1 cellular context compared by ENCODE assay signal in the genomic region with DNA sequence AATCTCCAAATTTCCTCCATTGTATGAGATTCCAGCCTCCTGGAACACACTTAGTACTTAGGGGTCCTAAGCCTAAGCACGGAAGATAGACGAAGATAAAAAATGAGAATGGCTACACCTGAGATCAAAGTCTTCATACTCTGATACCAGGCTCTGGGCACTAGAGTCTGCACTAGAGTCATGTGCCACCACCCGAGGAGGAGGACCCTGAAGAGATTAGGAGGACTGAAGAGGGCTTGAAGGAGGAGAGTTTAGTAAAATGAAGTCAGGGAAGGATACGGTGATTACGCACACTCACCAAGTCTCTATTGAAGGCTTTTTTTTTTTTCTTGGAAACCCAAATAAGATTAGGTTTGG.
A peak's percentile ranks its signal among the peaks of the same experiment; 100 is the strongest.
TF ChIP-seq lines count a peak whose summit lies in the region.

No MANE protein-coding gene starts in this region.

TF ChIP-seq in HEK293, 187 proteins besides CTCF, POLR2A, EP300 and RAD21 (continued from another document):
- TF ChIP-seq, protein P1, sequence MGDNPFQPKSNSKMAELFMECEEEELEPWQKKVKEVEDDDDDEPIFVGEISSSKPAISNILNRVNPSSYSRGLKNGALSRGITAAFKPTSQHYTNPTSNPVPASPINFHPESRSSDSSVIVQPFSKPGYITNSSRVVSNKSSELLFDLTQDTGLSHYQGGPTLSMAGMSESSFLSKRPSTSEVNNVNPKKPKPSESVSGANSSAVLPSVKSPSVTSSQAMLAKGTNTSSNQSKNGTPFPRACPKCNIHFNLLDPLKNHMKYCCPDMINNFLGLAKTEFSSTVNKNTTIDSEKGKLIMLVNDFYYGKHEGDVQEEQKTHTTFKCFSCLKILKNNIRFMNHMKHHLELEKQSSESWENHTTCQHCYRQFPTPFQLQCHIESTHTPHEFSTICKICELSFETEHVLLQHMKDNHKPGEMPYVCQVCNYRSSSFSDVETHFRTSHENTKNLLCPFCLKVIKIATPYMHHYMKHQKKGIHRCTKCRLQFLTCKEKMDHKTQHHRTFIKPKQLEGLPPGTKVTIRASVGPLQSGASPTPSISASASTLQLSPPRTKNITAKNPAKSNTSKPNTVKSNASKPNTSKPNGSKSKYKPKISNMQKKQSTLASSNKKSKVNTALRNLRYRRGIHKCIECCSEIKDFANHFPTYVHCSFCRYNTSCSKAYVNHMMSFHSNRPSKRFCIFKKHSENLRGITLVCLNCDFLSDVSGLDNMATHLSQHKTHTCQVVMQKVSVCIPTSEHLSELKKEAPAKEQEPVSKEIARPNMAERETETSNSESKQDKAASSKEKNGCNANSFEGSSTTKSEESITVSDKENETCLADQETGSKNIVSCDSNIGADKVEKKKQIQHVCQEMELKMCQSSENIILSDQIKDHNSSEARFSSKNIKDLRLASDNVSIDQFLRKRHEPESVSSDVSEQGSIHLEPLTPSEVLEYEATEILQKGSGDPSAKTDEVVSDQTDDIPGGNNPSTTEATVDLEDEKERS (tag by site-specific recombination; IDR thresholded peaks at IDR 0.05) = no peak
- TF ChIP-seq, protein P2, sequence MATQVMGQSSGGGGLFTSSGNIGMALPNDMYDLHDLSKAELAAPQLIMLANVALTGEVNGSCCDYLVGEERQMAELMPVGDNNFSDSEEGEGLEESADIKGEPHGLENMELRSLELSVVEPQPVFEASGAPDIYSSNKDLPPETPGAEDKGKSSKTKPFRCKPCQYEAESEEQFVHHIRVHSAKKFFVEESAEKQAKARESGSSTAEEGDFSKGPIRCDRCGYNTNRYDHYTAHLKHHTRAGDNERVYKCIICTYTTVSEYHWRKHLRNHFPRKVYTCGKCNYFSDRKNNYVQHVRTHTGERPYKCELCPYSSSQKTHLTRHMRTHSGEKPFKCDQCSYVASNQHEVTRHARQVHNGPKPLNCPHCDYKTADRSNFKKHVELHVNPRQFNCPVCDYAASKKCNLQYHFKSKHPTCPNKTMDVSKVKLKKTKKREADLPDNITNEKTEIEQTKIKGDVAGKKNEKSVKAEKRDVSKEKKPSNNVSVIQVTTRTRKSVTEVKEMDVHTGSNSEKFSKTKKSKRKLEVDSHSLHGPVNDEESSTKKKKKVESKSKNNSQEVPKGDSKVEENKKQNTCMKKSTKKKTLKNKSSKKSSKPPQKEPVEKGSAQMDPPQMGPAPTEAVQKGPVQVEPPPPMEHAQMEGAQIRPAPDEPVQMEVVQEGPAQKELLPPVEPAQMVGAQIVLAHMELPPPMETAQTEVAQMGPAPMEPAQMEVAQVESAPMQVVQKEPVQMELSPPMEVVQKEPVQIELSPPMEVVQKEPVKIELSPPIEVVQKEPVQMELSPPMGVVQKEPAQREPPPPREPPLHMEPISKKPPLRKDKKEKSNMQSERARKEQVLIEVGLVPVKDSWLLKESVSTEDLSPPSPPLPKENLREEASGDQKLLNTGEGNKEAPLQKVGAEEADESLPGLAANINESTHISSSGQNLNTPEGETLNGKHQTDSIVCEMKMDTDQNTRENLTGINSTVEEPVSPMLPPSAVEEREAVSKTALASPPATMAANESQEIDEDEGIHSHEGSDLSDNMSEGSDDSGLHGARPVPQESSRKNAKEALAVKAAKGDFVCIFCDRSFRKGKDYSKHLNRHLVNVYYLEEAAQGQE (tag by site-specific recombination; IDR thresholded peaks at IDR 0.05) = no peak
- TF ChIP-seq HOXA7 (CRISPR knock-in tag; IDR thresholded peaks at IDR 0.05; ENCODE audit: borderline replicate concordance) = no peak
- no peak for TF ChIP-seq ZNF221 (tag by site-specific recombination; IDR thresholded peaks at IDR 0.05; ENCODE audit: borderline replicate concordance)
- TF ChIP-seq, protein P3, sequence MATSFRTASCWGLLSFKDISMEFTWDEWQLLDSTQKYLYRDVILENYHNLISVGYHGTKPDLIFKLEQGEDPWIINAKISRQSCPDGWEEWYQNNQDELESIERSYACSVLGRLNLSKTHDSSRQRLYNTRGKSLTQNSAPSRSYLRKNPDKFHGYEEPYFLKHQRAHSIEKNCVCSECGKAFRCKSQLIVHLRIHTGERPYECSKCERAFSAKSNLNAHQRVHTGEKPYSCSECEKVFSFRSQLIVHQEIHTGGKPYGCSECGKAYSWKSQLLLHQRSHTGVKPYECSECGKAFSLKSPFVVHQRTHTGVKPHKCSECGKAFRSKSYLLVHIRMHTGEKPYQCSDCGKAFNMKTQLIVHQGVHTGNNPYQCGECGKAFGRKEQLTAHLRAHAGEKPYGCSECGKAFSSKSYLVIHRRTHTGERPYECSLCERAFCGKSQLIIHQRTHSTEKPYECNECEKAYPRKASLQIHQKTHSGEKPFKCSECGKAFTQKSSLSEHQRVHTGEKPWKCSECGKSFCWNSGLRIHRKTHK (tag by site-specific recombination; IDR thresholded peaks at IDR 0.05) = no peak
- 0 out of 2 replicates have a peak, but pooled peaks have one; percentile 47 for TF ChIP-seq ZNF335 (tag by site-specific recombination; conservative IDR thresholded peaks at IDR 0.05)
- TF ChIP-seq ZNF561 (tag by site-specific recombination; IDR thresholded peaks at IDR 0.05; ENCODE audit: borderline replicate concordance) = 0 out of 2 replicates have a peak, but pooled peaks have one; percentile 12
- TF ChIP-seq ZNF394 (tag by site-specific recombination; IDR thresholded peaks at IDR 0.05; ENCODE audit: borderline replicate concordance) = no peak
- no peak for TF ChIP-seq KLF7 (tag by site-specific recombination; IDR thresholded peaks at IDR 0.05; ENCODE audit: borderline replicate concordance)
- TF ChIP-seq, protein P4, sequence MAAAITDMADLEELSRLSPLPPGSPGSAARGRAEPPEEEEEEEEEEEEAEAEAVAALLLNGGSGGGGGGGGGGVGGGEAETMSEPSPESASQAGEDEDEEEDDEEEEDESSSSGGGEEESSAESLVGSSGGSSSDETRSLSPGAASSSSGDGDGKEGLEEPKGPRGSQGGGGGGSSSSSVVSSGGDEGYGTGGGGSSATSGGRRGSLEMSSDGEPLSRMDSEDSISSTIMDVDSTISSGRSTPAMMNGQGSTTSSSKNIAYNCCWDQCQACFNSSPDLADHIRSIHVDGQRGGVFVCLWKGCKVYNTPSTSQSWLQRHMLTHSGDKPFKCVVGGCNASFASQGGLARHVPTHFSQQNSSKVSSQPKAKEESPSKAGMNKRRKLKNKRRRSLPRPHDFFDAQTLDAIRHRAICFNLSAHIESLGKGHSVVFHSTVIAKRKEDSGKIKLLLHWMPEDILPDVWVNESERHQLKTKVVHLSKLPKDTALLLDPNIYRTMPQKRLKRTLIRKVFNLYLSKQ (tag by site-specific recombination; IDR thresholded peaks at IDR 0.05; ENCODE audit: borderline replicate concordance) = no peak
